Comparison of ENCODE assay signal across 1 cellular context in the genomic region with DNA sequence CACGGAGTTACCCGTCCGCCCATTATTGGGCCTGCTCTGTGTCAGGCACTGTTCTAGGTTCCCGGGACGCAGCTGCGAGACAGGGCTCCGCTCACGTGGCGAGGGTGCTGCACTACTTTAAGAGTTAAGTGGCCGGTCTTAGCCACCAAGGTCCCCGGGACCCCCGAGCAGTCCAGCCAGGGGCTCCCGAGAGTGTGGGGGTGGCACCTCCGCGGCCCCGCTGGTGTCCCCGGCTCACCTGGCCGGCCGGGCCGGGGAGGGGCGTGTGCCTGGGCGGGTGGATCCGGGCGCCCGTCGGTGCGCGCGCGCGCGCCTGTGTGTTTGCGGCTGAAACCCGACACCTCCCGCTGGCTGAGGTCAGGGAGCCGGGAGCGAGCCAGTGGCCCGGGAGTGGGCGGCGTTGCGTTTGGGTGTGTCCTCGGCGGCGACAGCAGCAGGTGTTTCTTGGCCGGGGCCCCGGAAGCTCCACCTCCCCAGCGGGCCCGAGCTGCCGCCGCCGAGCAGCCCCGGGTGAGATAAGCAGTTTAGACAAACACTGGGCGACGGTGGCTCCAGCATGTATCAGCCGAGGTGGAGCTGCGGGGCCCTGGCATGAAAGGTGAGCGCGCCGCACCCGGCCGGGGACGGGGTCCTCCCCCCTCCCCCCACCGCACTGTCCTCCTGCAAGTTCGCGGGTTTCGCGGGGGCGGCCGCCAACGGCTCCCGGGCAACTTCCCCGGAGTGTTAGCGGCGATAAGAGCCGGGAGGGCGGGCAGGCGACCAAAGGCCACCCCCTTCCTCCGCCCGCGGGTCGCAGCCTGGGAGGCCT.
TF ChIP-seq lines count a peak whose summit lies in the region.

GSE1 (plus strand) TSS at position 522 of the 808 bp plus-strand sequence; CDS start at position 592, 70 bp downstream.

TF ChIP-seq in SK-N-SH treated with all-trans-retinoic acid at 6 μM for 48 hours, 23 proteins besides CTCF, POLR2A, EP300 and RAD21 (continued from another document):
- TF ChIP-seq, protein P1, sequence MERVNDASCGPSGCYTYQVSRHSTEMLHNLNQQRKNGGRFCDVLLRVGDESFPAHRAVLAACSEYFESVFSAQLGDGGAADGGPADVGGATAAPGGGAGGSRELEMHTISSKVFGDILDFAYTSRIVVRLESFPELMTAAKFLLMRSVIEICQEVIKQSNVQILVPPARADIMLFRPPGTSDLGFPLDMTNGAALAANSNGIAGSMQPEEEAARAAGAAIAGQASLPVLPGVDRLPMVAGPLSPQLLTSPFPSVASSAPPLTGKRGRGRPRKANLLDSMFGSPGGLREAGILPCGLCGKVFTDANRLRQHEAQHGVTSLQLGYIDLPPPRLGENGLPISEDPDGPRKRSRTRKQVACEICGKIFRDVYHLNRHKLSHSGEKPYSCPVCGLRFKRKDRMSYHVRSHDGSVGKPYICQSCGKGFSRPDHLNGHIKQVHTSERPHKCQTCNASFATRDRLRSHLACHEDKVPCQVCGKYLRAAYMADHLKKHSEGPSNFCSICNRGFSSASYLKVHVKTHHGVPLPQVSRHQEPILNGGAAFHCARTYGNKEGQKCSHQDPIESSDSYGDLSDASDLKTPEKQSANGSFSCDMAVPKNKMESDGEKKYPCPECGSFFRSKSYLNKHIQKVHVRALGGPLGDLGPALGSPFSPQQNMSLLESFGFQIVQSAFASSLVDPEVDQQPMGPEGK (CRISPR knock-in tag; IDR thresholded peaks at IDR 0.05; ENCODE audit: borderline replicate concordance): no peak
- TF ChIP-seq CSRNP3 (CRISPR knock-in tag; IDR thresholded peaks at IDR 0.05) (no peak), SNAI2 (CRISPR knock-in tag; IDR thresholded peaks at IDR 0.05) (peak; percentile 60; the same call in 1 of the 2 replicates)
- TF ChIP-seq, protein P2, sequence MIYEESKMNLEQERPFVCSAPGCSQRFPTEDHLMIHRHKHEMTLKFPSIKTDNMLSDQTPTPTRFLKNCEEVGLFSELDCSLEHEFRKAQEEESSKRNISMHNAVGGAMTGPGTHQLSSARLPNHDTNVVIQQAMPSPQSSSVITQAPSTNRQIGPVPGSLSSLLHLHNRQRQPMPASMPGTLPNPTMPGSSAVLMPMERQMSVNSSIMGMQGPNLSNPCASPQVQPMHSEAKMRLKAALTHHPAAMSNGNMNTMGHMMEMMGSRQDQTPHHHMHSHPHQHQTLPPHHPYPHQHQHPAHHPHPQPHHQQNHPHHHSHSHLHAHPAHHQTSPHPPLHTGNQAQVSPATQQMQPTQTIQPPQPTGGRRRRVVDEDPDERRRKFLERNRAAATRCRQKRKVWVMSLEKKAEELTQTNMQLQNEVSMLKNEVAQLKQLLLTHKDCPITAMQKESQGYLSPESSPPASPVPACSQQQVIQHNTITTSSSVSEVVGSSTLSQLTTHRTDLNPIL (CRISPR knock-in tag; IDR thresholded peaks at IDR 0.05; ENCODE audit: low read depth): no peak
TF ChIP-seq in SK-N-SH treated with all-trans-retinoic acid at 6 μM for 48 hours: peak in this region for 2.
